15 cellular contexts compared by ENCODE assay signal in the genomic region with DNA sequence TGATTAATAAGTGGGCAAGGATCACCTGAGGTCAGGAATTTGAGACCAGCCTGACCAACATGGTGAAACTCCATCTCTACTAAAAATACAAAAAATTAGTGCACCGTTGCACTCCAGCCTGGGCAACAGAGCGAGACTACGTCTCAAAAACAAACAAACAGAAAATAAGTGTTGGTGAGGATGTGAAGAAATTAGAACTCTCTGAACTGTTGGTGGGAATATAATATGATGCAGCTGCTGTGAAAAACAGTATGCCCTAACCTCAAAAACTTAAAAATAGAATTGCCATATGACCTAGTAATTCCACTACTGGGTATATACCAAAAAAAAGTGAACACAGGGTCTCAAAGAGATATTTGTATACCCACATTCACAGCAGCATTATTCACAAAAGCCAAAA. TPM values are rescaled to one million over a fixed set of nuclear protein-coding genes. Genes with fewer than 3 reads are reported as not detected.
DNase-seq lines count a peak whose midpoint lies in the region; ATAC-seq and TF ChIP-seq lines count a peak whose summit lies in the region.
"Had no signal": no experiment of that assay in that cellular context is flagged by ENCODE, and none has a peak within 500 bp of the region (broad histone marks: within the 10 kb centered on the region; RNA-seq: fewer than 3 reads in every experiment).

No MANE protein-coding gene starts in this region.

- no peaks in the 10 kb centered on the region for H3K9me3 Mint-ChIP-seq in activated T-cell treated with anti-CD3 and anti-CD28 coated beads, Interleukin-2, amount 50 U/mL, for 24 hours
- H3K9me3 Mint-ChIP-seq in activated naive CD8-positive, alpha-beta T cell treated with anti-CD3 and anti-CD28 coated beads, Interleukin-2, amount 50 U/mL, for 24 hours = no peaks in the 10 kb centered on the region
- H3K9me3 Mint-ChIP-seq in stimulated activated naive CD8-positive, alpha-beta T cell treated with anti-CD3 and anti-CD28 coated beads, Interleukin-15, amount 100 ng/mL, for 72 hours = no peaks in the 10 kb centered on the region
- H3K9me3 Mint-ChIP-seq: central memory CD8-positive, alpha-beta T cell had no signal

- H3K4me1 ChIP-seq in ascending aorta = peaks cover 0 to 3% of the 10 kb centered on the region in 2 donors

- no peaks in the 10 kb centered on the region for H3K27me3 ChIP-seq in ascending aorta
- H3K27me3 ChIP-seq: tibial artery had no signal

- H3K27me3 Mint-ChIP-seq in activated T-cell treated with anti-CD3 and anti-CD28 coated beads, Interleukin-2, amount 50 U/mL, for 24 hours = no peaks in the 10 kb centered on the region
- H3K27me3 Mint-ChIP-seq in activated naive CD8-positive, alpha-beta T cell treated with anti-CD3 and anti-CD28 coated beads, Interleukin-2, amount 50 U/mL, for 24 hours = no peaks in the 10 kb centered on the region
- no peaks in the 10 kb centered on the region for H3K27me3 Mint-ChIP-seq in stimulated activated naive CD8-positive, alpha-beta T cell treated with anti-CD3 and anti-CD28 coated beads, Interleukin-15, amount 100 ng/mL, for 72 hours
- H3K27me3 Mint-ChIP-seq: central memory CD8-positive, alpha-beta T cell had no signal

- H3K4me3 ChIP-seq in ascending aorta = no peak overlapping the region
- no peak overlapping the region for H3K4me3 ChIP-seq in lower leg skin (ENCODE audit: low read depth, poor library complexity, severe bottlenecking)
- H3K4me3 ChIP-seq: K562, tibial artery had no signal

- TF ChIP-seq POLR2A in lower leg skin (IDR thresholded peaks at IDR 0.05) = no peak

- H3K36me3 ChIP-seq in ascending aorta = no peaks in the 10 kb centered on the region
- H3K36me3 ChIP-seq: tibial artery, WERI-Rb-1 had no signal

- peaks cover 13% of the 10 kb centered on the region for H3K36me3 Mint-ChIP-seq in activated T-cell treated with anti-CD3 and anti-CD28 coated beads, Interleukin-2, amount 50 U/mL, for 24 hours (ENCODE audit: low read depth)
- peaks cover 15% of the 10 kb centered on the region for H3K36me3 Mint-ChIP-seq in activated naive CD8-positive, alpha-beta T cell treated with anti-CD3 and anti-CD28 coated beads, Interleukin-2, amount 50 U/mL, for 24 hours (ENCODE audit: low read depth)

- H3K27ac Mint-ChIP-seq in activated T-cell treated with anti-CD3 and anti-CD28 coated beads, Interleukin-2, amount 50 U/mL, for 24 hours = peak overlapping the region; percentile 64
- peak overlapping the region; percentile 81 for H3K27ac Mint-ChIP-seq in activated naive CD8-positive, alpha-beta T cell treated with anti-CD3 and anti-CD28 coated beads, Interleukin-2, amount 50 U/mL, for 24 hours
- H3K27ac Mint-ChIP-seq in stimulated activated naive CD8-positive, alpha-beta T cell treated with anti-CD3 and anti-CD28 coated beads, Interleukin-15, amount 100 ng/mL, for 72 hours = peak overlapping the region in 1 of 2 donors; percentile 30

- no peak overlapping the region for H3K27ac ChIP-seq in ascending aorta
- H3K27ac ChIP-seq: RWPE1, tibial artery, WERI-Rb-1 had no signal

- WGBS in lower leg skin, 2 donors = 60 to 71% methylated on average over 3 of the region's 3 CpGs

- H3K9me3 ChIP-seq in ascending aorta = no peaks in the 10 kb centered on the region
- H3K9me3 ChIP-seq: tibial artery had no signal

- peak; percentile 61 for ATAC-seq in HG02759 (IDR thresholded peaks at IDR 0.05; ENCODE audit: unreplicated experiment)
- peak; percentile 51 for ATAC-seq in activated naive CD8-positive, alpha-beta T cell treated with anti-CD3 and anti-CD28 coated beads, Interleukin-2, amount 50 U/mL, for 24 hours
- ATAC-seq in stimulated activated naive CD8-positive, alpha-beta T cell treated with anti-CD3 and anti-CD28 coated beads, Interleukin-15, amount 100 ng/mL, for 72 hours = peak; percentile 32
- no peak for ATAC-seq in HG03342 (IDR thresholded peaks at IDR 0.05; ENCODE audit: unreplicated experiment)
- ATAC-seq: K562 had no signal

- peaks cover 71% of the 10 kb centered on the region for H3K4me1 Mint-ChIP-seq in activated T-cell treated with anti-CD3 and anti-CD28 coated beads, Interleukin-2, amount 50 U/mL, for 24 hours (ENCODE audit: low read depth)
- H3K4me1 Mint-ChIP-seq in activated naive CD8-positive, alpha-beta T cell treated with anti-CD3 and anti-CD28 coated beads, Interleukin-2, amount 50 U/mL, for 24 hours = peaks cover 76% of the 10 kb centered on the region
- peaks cover 81% of the 10 kb centered on the region for H3K4me1 Mint-ChIP-seq in stimulated activated naive CD8-positive, alpha-beta T cell treated with anti-CD3 and anti-CD28 coated beads, Interleukin-15, amount 100 ng/mL, for 72 hours

- intact Hi-C loops in ascending aorta (cut with DNase I) = no loop called here
- intact Hi-C loops in lower leg skin (cut with DNase I; ENCODE audit: low total_unique reads) = no loop called here

- no peak overlapping the region for H3K4me3 Mint-ChIP-seq in activated T-cell treated with anti-CD3 and anti-CD28 coated beads, Interleukin-2, amount 50 U/mL, for 24 hours
- no peak overlapping the region for H3K4me3 Mint-ChIP-seq in activated naive CD8-positive, alpha-beta T cell treated with anti-CD3 and anti-CD28 coated beads, Interleukin-2, amount 50 U/mL, for 24 hours
- no peak overlapping the region for H3K4me3 Mint-ChIP-seq in stimulated activated naive CD8-positive, alpha-beta T cell treated with anti-CD3 and anti-CD28 coated beads, Interleukin-15, amount 100 ng/mL, for 72 hours
- H3K4me3 Mint-ChIP-seq: central memory CD8-positive, alpha-beta T cell had no signal

- no peak for DNase-seq in activated T-cell treated with anti-CD3 and anti-CD28 coated beads, Interleukin-2, amount 50 U/mL, for 24 hours
- DNase-seq in activated T-cell treated with anti-CD3 and anti-CD28 coated beads, Interleukin-2, amount 50 U/mL, for 48 hours = no peak
- DNase-seq in activated naive CD8-positive, alpha-beta T cell treated with anti-CD3 and anti-CD28 coated beads, Interleukin-2, amount 50 U/mL, for 24 hours = no peak
- no peak for DNase-seq in stimulated activated naive CD8-positive, alpha-beta T cell treated with anti-CD3 and anti-CD28 coated beads, Interleukin-15, amount 100 ng/mL, for 72 hours
- no peak for DNase-seq in ascending aorta (ENCODE audit: low spot score in 2 of 2)
- DNase-seq in lower leg skin (ENCODE audit: low spot score in 2 of 2) = no peak
- DNase-seq: DMS79 treated with DMSO at 0.1 percent for 48 hours, mesendoderm, tibial artery, WERI-Rb-1 had no signal

- no peak for TF ChIP-seq CTCF in ascending aorta (IDR thresholded peaks at IDR 0.05)
- TF ChIP-seq CTCF in lower leg skin (IDR thresholded peaks at IDR 0.05) = no peak

RNA-seq across cellular contexts. Expression of a gene that starts 26.1 kb away (rescaled TPM):
- 77.0 TPM for total RNA-seq in ascending aorta
- 100 to 1,000 TPM in 2 of 4 donors, 10 to 100 TPM in 2; 64.7 to 113 (median 92.5) TPM for total RNA-seq in lower leg skin
